Comparison of ENCODE assay signal across 19 cellular contexts in the genomic region with DNA sequence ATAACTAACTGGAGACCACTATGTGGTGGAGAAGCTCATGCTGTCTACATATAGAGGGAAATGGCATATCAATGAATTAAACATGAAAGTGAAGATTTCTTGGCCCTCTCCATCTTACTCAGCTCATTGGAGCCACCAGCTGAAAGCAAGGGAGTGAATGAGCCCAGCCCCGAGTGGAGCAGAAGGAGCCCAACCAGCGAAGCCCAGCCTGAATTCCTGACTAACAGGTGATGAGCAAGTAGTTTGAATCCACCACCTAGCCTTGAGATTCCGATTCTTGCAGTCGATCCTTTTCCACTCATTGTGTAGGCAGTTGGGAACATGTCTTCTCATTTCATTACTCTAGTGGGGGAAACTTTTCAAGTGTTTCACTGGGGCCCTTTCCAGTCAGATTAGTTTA. TPM values are rescaled to one million over a fixed set of nuclear protein-coding genes. Genes with fewer than 3 reads are reported as not detected.
DNase-seq lines count a peak whose midpoint lies in the region; ATAC-seq and TF ChIP-seq lines count a peak whose summit lies in the region.
"Had no signal": no experiment of that assay in that cellular context is flagged by ENCODE, and none has a peak within 500 bp of the region (broad histone marks: within the 10 kb centered on the region; RNA-seq: fewer than 3 reads in every experiment).

No MANE protein-coding gene starts in this region.

- no peaks in the 10 kb centered on the region for H3K9me3 Mint-ChIP-seq in GM23338
- H3K9me3 Mint-ChIP-seq in WTC11, result no peaks in the 10 kb centered on the region

- no peaks in the 10 kb centered on the region for H4K20me1 ChIP-seq in GM23338 (replicated peaks; ENCODE audit: insufficient read depth)

- ATAC-seq in GM23338 (peak; percentile 21; the same call in 2 of the 3 replicates), WTC11 (peak; percentile 62), GM21723 (IDR thresholded peaks at IDR 0.05; ENCODE audit: unreplicated experiment) (no peak), GM18867 (IDR thresholded peaks at IDR 0.05; ENCODE audit: unreplicated experiment) (no peak), upper lobe of left lung (ENCODE audit: low FRiP score in 2 of 2) (no peak)
- ATAC-seq: GM12878, HCT116 had no signal

- POLR2A ChIA-PET in WTC11 (lab: Charles Lee), result interaction anchor here (0.6 kb wide), 2 partner anchors 16 to 25 kb away, joined by 3 to 8 read pairs; no protein-coding TSS in a partner anchor

- no peaks in the 10 kb centered on the region for H3K27me3 ChIP-seq in GM23338 (ENCODE audit: insufficient read depth)
- no peaks in the 10 kb centered on the region for H3K27me3 ChIP-seq in upper lobe of left lung
- H3K27me3 ChIP-seq: BE2C had no signal

- TF ChIP-seq CTCF in GM23338 (conservative IDR thresholded peaks at IDR 0.05; ENCODE audit: low read depth in 2 of 2), result no peak
- no peak for TF ChIP-seq CTCF in WTC11 (IDR thresholded peaks at IDR 0.05)
- TF ChIP-seq CTCF in upper lobe of left lung (IDR thresholded peaks at IDR 0.05), result no peak

- H3K36me3 Mint-ChIP-seq in GM23338 (ENCODE audit: low read depth), result no peaks in the 10 kb centered on the region
- no peaks in the 10 kb centered on the region for H3K36me3 Mint-ChIP-seq in WTC11
- H3K36me3 Mint-ChIP-seq: CD14-positive monocyte; CD4-positive, alpha-beta memory T cell had no signal

- H3K4me1 Mint-ChIP-seq in GM23338 (peaks cover 48% of the 10 kb centered on the region), WTC11 (peaks cover 27% of the 10 kb centered on the region)
- H3K4me1 Mint-ChIP-seq: CD4-positive, alpha-beta memory T cell had no signal

- H3K4me3 ChIP-seq in GM23338, result no peak overlapping the region
- no peak overlapping the region for H3K4me3 ChIP-seq in upper lobe of left lung
- H3K4me3 ChIP-seq: GM12878 had no signal

- TF ChIP-seq EP300 in upper lobe of left lung (IDR thresholded peaks at IDR 0.05), result no peak

- H2AFZ ChIP-seq in GM23338, result no peak overlapping the region

- H3K9me2 ChIP-seq in GM23338 (ENCODE audit: insufficient read depth), result no peaks in the 10 kb centered on the region

- DNase-seq in GM23338 (ENCODE audit: low spot score) (peak; percentile 53), WTC11 (ENCODE audit: low spot score) (peak; percentile 25), iPS-NIHi7 (ENCODE audit: extremely low spot score) (peak; percentile 21), substantia nigra (lab: John Stamatoyannopoulos, UW) (no peak), upper lobe of left lung (no peak)
- DNase-seq: ACHN; BE2C; Calu3; CD4-positive, alpha-beta memory T cell; DMS79 treated with DMSO at 0.1 percent for 48 hours; Kasumi-1; KG1 had no signal

- H3K4me1 ChIP-seq in GM23338 (ENCODE audit: insufficient read depth) (peaks cover 14% of the 10 kb centered on the region; the same call in 1 of the 2 replicates), upper lobe of left lung (no peaks in the 10 kb centered on the region)

- no peak for TF ChIP-seq POLR2A in upper lobe of left lung (IDR thresholded peaks at IDR 0.05)

- no peaks in the 10 kb centered on the region for H3K79me2 ChIP-seq in GM23338 (replicated peaks; ENCODE audit: insufficient read depth)

- 92 to 98% methylated on average over 4 of the region's 4 CpGs for WGBS in upper lobe of left lung, 2 donors

- CTCF ChIA-PET in WTC11 (lab: Charles Lee), result no interaction called here

- no peaks in the 10 kb centered on the region for H3F3A ChIP-seq in GM23338 (replicated peaks; ENCODE audit: low read depth)

- H3K27me3 Mint-ChIP-seq in GM23338 (ENCODE audit: insufficient read depth, low read depth, poor library complexity) (no peaks in the 10 kb centered on the region), WTC11 (ENCODE audit: low read depth) (no peaks in the 10 kb centered on the region)

- no peaks in the 10 kb centered on the region for H3K9me3 ChIP-seq in upper lobe of left lung
- H3K9me3 ChIP-seq: BE2C had no signal

- H3K4me2 ChIP-seq in GM23338, result no peak overlapping the region

- no peak overlapping the region for H3K4me3 Mint-ChIP-seq in GM23338
- H3K4me3 Mint-ChIP-seq in WTC11, result no peak overlapping the region
- H3K4me3 Mint-ChIP-seq: CD14-positive monocyte; CD4-positive, alpha-beta memory T cell had no signal

- no peaks in the 10 kb centered on the region for H3K36me3 ChIP-seq in GM23338 (ENCODE audit: insufficient read depth)
- no peaks in the 10 kb centered on the region for H3K36me3 ChIP-seq in upper lobe of left lung
- H3K36me3 ChIP-seq: BE2C had no signal

- H3K27ac Mint-ChIP-seq in GM23338, result no peak overlapping the region
- H3K27ac Mint-ChIP-seq in WTC11, result no peak overlapping the region
- H3K27ac Mint-ChIP-seq: CD14-positive monocyte; CD4-positive, alpha-beta memory T cell had no signal

- H3K27ac ChIP-seq in GM23338 (ENCODE audit: low read depth) (no peak overlapping the region), substantia nigra (ENCODE audit: low read depth, low read length, poor library complexity, severe bottlenecking) (no peak overlapping the region), upper lobe of left lung (no peak overlapping the region)

TF ChIP-seq in GM23338, 12 proteins besides CTCF, POLR2A, EP300 and RAD21 (continues in another document):
- no peak for TF ChIP-seq NANOG (IDR thresholded peaks at IDR 0.05; ENCODE audit: borderline replicate concordance)
- no peak for TF ChIP-seq JUNB (IDR thresholded peaks at IDR 0.05; ENCODE audit: unreplicated experiment)

TF ChIP-seq in WTC11, 78 proteins besides CTCF, POLR2A, EP300 and RAD21 (continues in another document):
- TF ChIP-seq, protein P1, sequence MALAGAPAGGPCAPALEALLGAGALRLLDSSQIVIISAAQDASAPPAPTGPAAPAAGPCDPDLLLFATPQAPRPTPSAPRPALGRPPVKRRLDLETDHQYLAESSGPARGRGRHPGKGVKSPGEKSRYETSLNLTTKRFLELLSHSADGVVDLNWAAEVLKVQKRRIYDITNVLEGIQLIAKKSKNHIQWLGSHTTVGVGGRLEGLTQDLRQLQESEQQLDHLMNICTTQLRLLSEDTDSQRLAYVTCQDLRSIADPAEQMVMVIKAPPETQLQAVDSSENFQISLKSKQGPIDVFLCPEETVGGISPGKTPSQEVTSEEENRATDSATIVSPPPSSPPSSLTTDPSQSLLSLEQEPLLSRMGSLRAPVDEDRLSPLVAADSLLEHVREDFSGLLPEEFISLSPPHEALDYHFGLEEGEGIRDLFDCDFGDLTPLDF (CRISPR knock-in tag; IDR thresholded peaks at IDR 0.05), result no peak
- TF ChIP-seq, protein P2, sequence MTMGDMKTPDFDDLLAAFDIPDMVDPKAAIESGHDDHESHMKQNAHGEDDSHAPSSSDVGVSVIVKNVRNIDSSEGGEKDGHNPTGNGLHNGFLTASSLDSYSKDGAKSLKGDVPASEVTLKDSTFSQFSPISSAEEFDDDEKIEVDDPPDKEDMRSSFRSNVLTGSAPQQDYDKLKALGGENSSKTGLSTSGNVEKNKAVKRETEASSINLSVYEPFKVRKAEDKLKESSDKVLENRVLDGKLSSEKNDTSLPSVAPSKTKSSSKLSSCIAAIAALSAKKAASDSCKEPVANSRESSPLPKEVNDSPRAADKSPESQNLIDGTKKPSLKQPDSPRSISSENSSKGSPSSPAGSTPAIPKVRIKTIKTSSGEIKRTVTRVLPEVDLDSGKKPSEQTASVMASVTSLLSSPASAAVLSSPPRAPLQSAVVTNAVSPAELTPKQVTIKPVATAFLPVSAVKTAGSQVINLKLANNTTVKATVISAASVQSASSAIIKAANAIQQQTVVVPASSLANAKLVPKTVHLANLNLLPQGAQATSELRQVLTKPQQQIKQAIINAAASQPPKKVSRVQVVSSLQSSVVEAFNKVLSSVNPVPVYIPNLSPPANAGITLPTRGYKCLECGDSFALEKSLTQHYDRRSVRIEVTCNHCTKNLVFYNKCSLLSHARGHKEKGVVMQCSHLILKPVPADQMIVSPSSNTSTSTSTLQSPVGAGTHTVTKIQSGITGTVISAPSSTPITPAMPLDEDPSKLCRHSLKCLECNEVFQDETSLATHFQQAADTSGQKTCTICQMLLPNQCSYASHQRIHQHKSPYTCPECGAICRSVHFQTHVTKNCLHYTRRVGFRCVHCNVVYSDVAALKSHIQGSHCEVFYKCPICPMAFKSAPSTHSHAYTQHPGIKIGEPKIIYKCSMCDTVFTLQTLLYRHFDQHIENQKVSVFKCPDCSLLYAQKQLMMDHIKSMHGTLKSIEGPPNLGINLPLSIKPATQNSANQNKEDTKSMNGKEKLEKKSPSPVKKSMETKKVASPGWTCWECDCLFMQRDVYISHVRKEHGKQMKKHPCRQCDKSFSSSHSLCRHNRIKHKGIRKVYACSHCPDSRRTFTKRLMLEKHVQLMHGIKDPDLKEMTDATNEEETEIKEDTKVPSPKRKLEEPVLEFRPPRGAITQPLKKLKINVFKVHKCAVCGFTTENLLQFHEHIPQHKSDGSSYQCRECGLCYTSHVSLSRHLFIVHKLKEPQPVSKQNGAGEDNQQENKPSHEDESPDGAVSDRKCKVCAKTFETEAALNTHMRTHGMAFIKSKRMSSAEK (CRISPR knock-in tag; IDR thresholded peaks at IDR 0.05; ENCODE audit: borderline replicate concordance), result no peak
- TF ChIP-seq, protein P3, sequence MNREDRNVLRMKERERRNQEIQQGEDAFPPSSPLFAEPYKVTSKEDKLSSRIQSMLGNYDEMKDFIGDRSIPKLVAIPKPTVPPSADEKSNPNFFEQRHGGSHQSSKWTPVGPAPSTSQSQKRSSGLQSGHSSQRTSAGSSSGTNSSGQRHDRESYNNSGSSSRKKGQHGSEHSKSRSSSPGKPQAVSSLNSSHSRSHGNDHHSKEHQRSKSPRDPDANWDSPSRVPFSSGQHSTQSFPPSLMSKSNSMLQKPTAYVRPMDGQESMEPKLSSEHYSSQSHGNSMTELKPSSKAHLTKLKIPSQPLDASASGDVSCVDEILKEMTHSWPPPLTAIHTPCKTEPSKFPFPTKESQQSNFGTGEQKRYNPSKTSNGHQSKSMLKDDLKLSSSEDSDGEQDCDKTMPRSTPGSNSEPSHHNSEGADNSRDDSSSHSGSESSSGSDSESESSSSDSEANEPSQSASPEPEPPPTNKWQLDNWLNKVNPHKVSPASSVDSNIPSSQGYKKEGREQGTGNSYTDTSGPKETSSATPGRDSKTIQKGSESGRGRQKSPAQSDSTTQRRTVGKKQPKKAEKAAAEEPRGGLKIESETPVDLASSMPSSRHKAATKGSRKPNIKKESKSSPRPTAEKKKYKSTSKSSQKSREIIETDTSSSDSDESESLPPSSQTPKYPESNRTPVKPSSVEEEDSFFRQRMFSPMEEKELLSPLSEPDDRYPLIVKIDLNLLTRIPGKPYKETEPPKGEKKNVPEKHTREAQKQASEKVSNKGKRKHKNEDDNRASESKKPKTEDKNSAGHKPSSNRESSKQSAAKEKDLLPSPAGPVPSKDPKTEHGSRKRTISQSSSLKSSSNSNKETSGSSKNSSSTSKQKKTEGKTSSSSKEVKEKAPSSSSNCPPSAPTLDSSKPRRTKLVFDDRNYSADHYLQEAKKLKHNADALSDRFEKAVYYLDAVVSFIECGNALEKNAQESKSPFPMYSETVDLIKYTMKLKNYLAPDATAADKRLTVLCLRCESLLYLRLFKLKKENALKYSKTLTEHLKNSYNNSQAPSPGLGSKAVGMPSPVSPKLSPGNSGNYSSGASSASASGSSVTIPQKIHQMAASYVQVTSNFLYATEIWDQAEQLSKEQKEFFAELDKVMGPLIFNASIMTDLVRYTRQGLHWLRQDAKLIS (CRISPR knock-in tag; IDR thresholded peaks at IDR 0.05; ENCODE audit: borderline replicate concordance), result no peak

RNA-seq across cellular contexts. Expression of a gene that starts 18.6 kb away (rescaled TPM):
- 11.6 and 14.2 TPM in 2 replicates for total RNA-seq in GM23338 (2014; rRNA removed; shearing (Covaris generic))
- polyA plus RNA-seq in GM23338 (2016; fragmentation: Nextera tagmentation; extraction: Ambion mirVana), result 4.7 and 5.5 TPM in 2 replicates
- total RNA-seq in WTC11 (2021) (11.9 to 14.1 TPM (median 12.7 TPM) in 3 replicates), upper lobe of left lung (10 to 100 TPM in 4 of 6 donors, 1 to 10 TPM in 2; 5.8 to 13.1 (median 11.3) TPM)
- total RNA-seq: G401, HT-29 had no signal

Comparison
In these comparisons a context has a peak if more than half of its experiments do, and no peak if none do; other contexts are left out.
1. ATAC-seq: peak in GM23338 (single experiment) and WTC11 (single experiment); none in GM21723 (single experiment), GM18867 (single experiment) and upper lobe of left lung (0 of 2).
2. DNase-seq: peak in GM23338 (single experiment), WTC11 (single experiment) and iPS-NIHi7 (single experiment); none in substantia nigra (0 of 49) and upper lobe of left lung (0 of 2).